In the genomic region with DNA sequence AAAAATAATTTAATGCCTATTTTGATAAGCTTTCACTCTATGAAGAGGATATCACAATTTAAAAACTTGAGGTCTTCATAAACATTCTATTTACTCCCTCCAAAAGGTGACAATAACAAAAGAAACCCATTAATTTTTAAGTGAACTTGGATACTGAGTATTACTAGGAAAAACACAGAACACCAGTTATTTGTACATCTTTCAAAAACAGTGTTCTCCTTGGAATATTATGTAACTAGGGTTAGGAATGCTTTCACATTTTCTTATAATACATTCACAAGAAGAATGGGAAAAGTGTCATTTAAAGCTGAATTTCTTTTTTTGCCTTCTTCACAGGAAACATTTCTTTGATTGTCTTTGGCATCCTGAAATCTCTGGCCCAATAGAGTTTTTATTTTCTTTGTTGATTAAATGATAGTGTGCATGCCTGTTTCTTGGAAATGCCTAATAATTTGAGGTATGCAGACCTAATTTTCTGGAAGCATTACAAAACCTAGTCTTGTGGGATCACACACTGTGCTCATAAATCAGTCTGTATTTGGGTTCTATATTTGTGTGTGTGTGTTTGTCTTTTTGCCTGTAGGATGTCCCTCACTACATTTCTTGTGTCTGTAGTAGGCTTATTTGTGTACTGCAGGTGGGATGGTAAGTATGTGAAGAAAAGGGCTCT, we compare ENCODE assay signal across 25 cellular contexts.
DNase-seq lines count a peak whose midpoint lies in the region; ATAC-seq and TF ChIP-seq lines count a peak whose summit lies in the region.
"Had no signal": no experiment of that assay in that cellular context is flagged by ENCODE, and none has a peak within 500 bp of the region (broad histone marks: within the 10 kb centered on the region; RNA-seq: fewer than 3 reads in every experiment).

No MANE protein-coding gene starts in this region.

- TF ChIP-seq POLR2A in prostate gland (IDR thresholded peaks at IDR 0.05): no peak

- no peak overlapping the region for H3K4me3 Mint-ChIP-seq in CD4-positive, alpha-beta memory T cell
- H3K4me3 Mint-ChIP-seq in mesothelial cell of epicardium: no peak overlapping the region
- H3K4me3 Mint-ChIP-seq: activated B cell treated with CpG ODN at 0.5 μM for 24 hours; activated CD4-positive, alpha-beta T cell treated with anti-CD3 and anti-CD28 coated beads, Interleukin-2, amount 10 ng/mL, durations not matched to agents 7 days and 5 days; immature natural killer cell; neural crest cell; stimulated activated memory B cell treated with anti-CD40 and anti-IgM and Interleukin-4, amounts not matched to agents 10 μg/mL and 1 μg/mL and 100 μg/mL, for 72 hours; T-cell; type B pancreatic cell had no signal

- H3K9ac ChIP-seq in adipocyte (ENCODE audit: low read length): no peak overlapping the region

- POLR2A ChIA-PET in CD4-positive, alpha-beta memory T cell (lab: Charles Lee; ENCODE audit: partially characterized antibody): no interaction called here

- intact Hi-C loops in CD4-positive, alpha-beta memory T cell (cut with micrococcal nuclease): no loop called here
- intact Hi-C loops in dorsolateral prefrontal cortex (cut with DNase I) (no loop called here), prostate gland (cut with DNase I) (no loop called here)

- DNase-seq in AG10803 (ENCODE audit: low read depth) (peak; percentile 41), adipocyte (ENCODE audit: low read depth) (no peak), mesothelial cell of epicardium (ENCODE audit: low spot score in 2 of 2, unreplicated experiment in 2 of 2) (no peak), DMS153 (lab: John Stamatoyannopoulos, UW) (no peak), dorsolateral prefrontal cortex (no peak), prostate gland (ENCODE audit: low spot score) (no peak)
- no peak for DNase-seq in CD4-positive, alpha-beta memory T cell
- DNase-seq: activated B cell treated with CpG ODN at 0.5 μM for 24 hours; activated CD4-positive, alpha-beta T cell treated with anti-CD3 and anti-CD28 coated beads, Interleukin-2, amount 10 ng/mL, durations not matched to agents 7 days and 5 days; activated T-cell treated with anti-CD3 and anti-CD28 coated beads, Interleukin-2, amount 50 U/mL, for 48 hours; body of pancreas; C1 segment of cervical spinal cord; immature natural killer cell; left colon; mammary epithelial cell; NCI-H1930; NCI-H2171 treated with DMSO at 0.1 percent for 48 hours; NCI-H510A; RPMI8226; T-cell had no signal

- H3K36me3 Mint-ChIP-seq in CD4-positive, alpha-beta memory T cell: peaks cover 45 to 46% of the 10 kb centered on the region in 2 donors
- H3K36me3 Mint-ChIP-seq in mesothelial cell of epicardium: peaks cover 23% of the 10 kb centered on the region

- no peaks in the 10 kb centered on the region for H3K27me3 ChIP-seq in CD4-positive, alpha-beta memory T cell (ENCODE audit: insufficient read depth, low read length)
- H3K27me3 ChIP-seq in adipocyte (replicated peaks; ENCODE audit: control insufficient read depth, insufficient read depth, low read length) (no peaks in the 10 kb centered on the region), dorsolateral prefrontal cortex (no peaks in the 10 kb centered on the region), prostate gland (replicated peaks; ENCODE audit: insufficient read depth) (no peaks in the 10 kb centered on the region)
- H3K27me3 ChIP-seq: body of pancreas, SJSA1 had no signal

- peaks cover 17 to 44% (median 34%) of the 10 kb centered on the region in 4 donors for H3K4me1 Mint-ChIP-seq in CD4-positive, alpha-beta memory T cell
- H3K4me1 Mint-ChIP-seq in mesothelial cell of epicardium: peaks cover 3% of the 10 kb centered on the region
- H3K4me1 Mint-ChIP-seq: neural crest cell had no signal

- TF ChIP-seq CTCF in AG10803 (conservative IDR thresholded peaks at IDR 0.05; ENCODE audit: low read length) (no peak), mesothelial cell of epicardium (IDR thresholded peaks at IDR 0.05; ENCODE audit: unreplicated experiment) (no peak), dorsolateral prefrontal cortex (IDR thresholded peaks at IDR 0.05 in 54 of 56, conservative IDR thresholded peaks at IDR 0.05 in 2 of 56; ENCODE audit: low read depth in 1 of 56, partially characterized antibody in 56 of 56) (no peak), prostate gland (IDR thresholded peaks at IDR 0.05) (no peak)

- H3K4me3 ChIP-seq in AG10803 (ENCODE audit: low read length): no peak overlapping the region
- H3K4me3 ChIP-seq in CD4-positive, alpha-beta memory T cell (ENCODE audit: low read length in 2 of 2): no peak overlapping the region
- H3K4me3 ChIP-seq in adipocyte (ENCODE audit: low read length): peak overlapping the region; percentile 43
- no peak overlapping the region for H3K4me3 ChIP-seq in dorsolateral prefrontal cortex
- no peak overlapping the region for H3K4me3 ChIP-seq in prostate gland
- H3K4me3 ChIP-seq: body of pancreas, SJSA1 had no signal

- peak overlapping the region in 5 of 7 donors; percentile 9 to 53 (median 16) for H3K27ac Mint-ChIP-seq in CD4-positive, alpha-beta memory T cell
- peak overlapping the region; percentile 7 for H3K27ac Mint-ChIP-seq in mesothelial cell of epicardium
- H3K27ac Mint-ChIP-seq: activated B cell treated with CpG ODN at 0.5 μM for 24 hours; activated CD4-positive, alpha-beta T cell treated with anti-CD3 and anti-CD28 coated beads, Interleukin-2, amount 10 ng/mL, durations not matched to agents 7 days and 5 days; stimulated activated memory B cell treated with anti-CD40 and anti-IgM and Interleukin-4, amounts not matched to agents 10 μg/mL and 1 μg/mL and 100 μg/mL, for 72 hours; T-cell; type B pancreatic cell had no signal

- H3K27me3 Mint-ChIP-seq in CD4-positive, alpha-beta memory T cell: no peaks in the 10 kb centered on the region
- no peaks in the 10 kb centered on the region for H3K27me3 Mint-ChIP-seq in mesothelial cell of epicardium (ENCODE audit: low read depth)
- H3K27me3 Mint-ChIP-seq: activated B cell treated with CpG ODN at 0.5 μM for 24 hours; activated CD4-positive, alpha-beta T cell treated with anti-CD3 and anti-CD28 coated beads, Interleukin-2, amount 10 ng/mL, durations not matched to agents 7 days and 5 days; stimulated activated memory B cell treated with anti-CD40 and anti-IgM and Interleukin-4, amounts not matched to agents 10 μg/mL and 1 μg/mL and 100 μg/mL, for 72 hours; T-cell; type B pancreatic cell had no signal

- H3K4me1 ChIP-seq in CD4-positive, alpha-beta memory T cell (ENCODE audit: insufficient read depth, low read length): peaks cover 24% of the 10 kb centered on the region
- H3K4me1 ChIP-seq in adipocyte (ENCODE audit: control insufficient read depth, insufficient read depth, low read length): peaks cover 24% of the 10 kb centered on the region
- H3K4me1 ChIP-seq in prostate gland (replicated peaks): peaks cover 9% of the 10 kb centered on the region
- H3K4me1 ChIP-seq: body of pancreas, SJSA1 had no signal

- H3K9me3 Mint-ChIP-seq in CD4-positive, alpha-beta memory T cell: no peaks in the 10 kb centered on the region
- H3K9me3 Mint-ChIP-seq in mesothelial cell of epicardium: no peaks in the 10 kb centered on the region
- H3K9me3 Mint-ChIP-seq: activated B cell treated with CpG ODN at 0.5 μM for 24 hours; activated CD4-positive, alpha-beta T cell treated with anti-CD3 and anti-CD28 coated beads, Interleukin-2, amount 10 ng/mL, durations not matched to agents 7 days and 5 days; immature natural killer cell; neural crest cell; stimulated activated memory B cell treated with anti-CD40 and anti-IgM and Interleukin-4, amounts not matched to agents 10 μg/mL and 1 μg/mL and 100 μg/mL, for 72 hours; T-cell; type B pancreatic cell had no signal

- CTCF ChIA-PET in CD4-positive, alpha-beta memory T cell (lab: Charles Lee; ENCODE audit: partially characterized antibody): interaction anchor here (1.4 kb wide), 1 partner anchor 13 kb away, joined by 3 read pairs; no protein-coding TSS in a partner anchor

- no peaks in the 10 kb centered on the region for H3K9me3 ChIP-seq in CD4-positive, alpha-beta memory T cell (ENCODE audit: control insufficient read depth in 1 of 2, low read length in 2 of 2)
- H3K9me3 ChIP-seq in adipocyte (ENCODE audit: control insufficient read depth, low read length) (no peaks in the 10 kb centered on the region), prostate gland (no peaks in the 10 kb centered on the region)
- H3K9me3 ChIP-seq: body of pancreas, SJSA1 had no signal

- H3K27ac ChIP-seq in CD4-positive, alpha-beta memory T cell (ENCODE audit: low read depth, low read length): no peak overlapping the region
- H3K27ac ChIP-seq in dorsolateral prefrontal cortex (peak overlapping the region in 2 of 59 donors; percentile 12 to 37), prostate gland (no peak overlapping the region)
- H3K27ac ChIP-seq: body of pancreas, SJSA1 had no signal

- no peak for ATAC-seq in HG03108 (IDR thresholded peaks at IDR 0.05; ENCODE audit: unreplicated experiment)
- ATAC-seq: body of pancreas; left colon; stimulated activated memory B cell treated with anti-CD40 and anti-IgM and Interleukin-4, amounts not matched to agents 10 μg/mL and 1 μg/mL and 100 μg/mL, for 72 hours; T-cell had no signal

- peaks cover 17% of the 10 kb centered on the region for H3K36me3 ChIP-seq in CD4-positive, alpha-beta memory T cell (ENCODE audit: insufficient read depth, low read length)
- peaks cover 34% of the 10 kb centered on the region for H3K36me3 ChIP-seq in adipocyte (ENCODE audit: control insufficient read depth, insufficient read depth, low read length, severe bottlenecking)
- H3K36me3 ChIP-seq in prostate gland: no peaks in the 10 kb centered on the region
